Comparison of ENCODE assay signal across 19 cellular contexts in genomic region chr7:51318001-51318400, GRCh38. TPM values are rescaled to one million over a fixed set of nuclear protein-coding genes. Genes with fewer than 3 reads are reported as not detected.
DNase-seq lines count a peak whose midpoint lies in the region; ATAC-seq, FAIRE-seq and TF ChIP-seq lines count a peak whose summit lies in the region.
"Had no signal": no experiment of that assay in that cellular context is flagged by ENCODE, and none has a peak within 500 bp of the region (broad histone marks: within the 10 kb centered on the region; RNA-seq: fewer than 3 reads in every experiment).

No MANE protein-coding gene starts in this region.

- TF ChIP-seq POLR2A in HepG2 (IDR thresholded peaks at IDR 0.05; ENCODE audit: insufficient read depth in 1 of 2, low read depth in 2 of 2, low read length in 2 of 2) (no peak), sigmoid colon (IDR thresholded peaks at IDR 0.05) (no peak)

- POLR2A ChIA-PET in HepG2 (lab: Yijun Ruan, JAX), result no interaction called here

- no peaks in the 10 kb centered on the region for H3K4me1 Mint-ChIP-seq in activated T-helper 17 cell treated with anti-CD3 and anti-CD28 coated beads, Interleukin-2, amount 50 U/mL, for 72 hours

- no peaks in the 10 kb centered on the region for H3K9me3 ChIP-seq in HUES48 (ENCODE audit: control insufficient read depth, insufficient read depth, low read length)
- no peaks in the 10 kb centered on the region for H3K9me3 ChIP-seq in HepG2 (ENCODE audit: low read length)
- H3K9me3 ChIP-seq in sigmoid colon, result no peaks in the 10 kb centered on the region
- H3K9me3 ChIP-seq: SJCRH30, upper lobe of left lung had no signal

- TF ChIP-seq CTCF in HepG2 (CRISPR knock-in tag; IDR thresholded peaks at IDR 0.05) (no peak), sigmoid colon (IDR thresholded peaks at IDR 0.05) (no peak)

- WGBS in HepG2 (ENCODE audit: low lambda C conversion rate), result 33% methylated on average over 9 of the region's 9 CpGs
- 90 to 92% methylated on average over 9 of the region's 9 CpGs for WGBS in sigmoid colon, 2 donors

- BruUV-seq in HepG2 (replicated peaks; lab: Mats Ljungman, UMichigan), result no TSS peak

- H3K27ac ChIP-seq in HUES48 (ENCODE audit: low read depth, low read length), result no peak overlapping the region
- no peak overlapping the region for H3K27ac ChIP-seq in HepG2 (ENCODE audit: extremely low read length, insufficient read depth, low read length)
- no peak overlapping the region for H3K27ac ChIP-seq in sigmoid colon
- H3K27ac ChIP-seq: PC-9, SJCRH30 had no signal

- H2AFZ ChIP-seq in HepG2 (ENCODE audit: low read length), result no peak overlapping the region
- H2AFZ ChIP-seq: PC-9 had no signal

- peak overlapping the region; percentile 92 for H3K4me2 ChIP-seq in HepG2 (ENCODE audit: low read depth, low read length)

- FAIRE-seq in HepG2 (lab: Jason Lieb, UNC), result no peak
- FAIRE-seq: HTR-8/SVneo, keratinocyte had no signal

- peaks cover 38% of the 10 kb centered on the region for H3K27me3 Mint-ChIP-seq in activated T-helper 17 cell treated with anti-CD3 and anti-CD28 coated beads, Interleukin-2, amount 50 U/mL, for 72 hours

- no peak for ATAC-seq in activated T-helper 17 cell treated with anti-CD3 and anti-CD28 coated beads, Interleukin-2, amount 50 U/mL, for 72 hours (replicated peaks)
- ATAC-seq in HepG2, result no peak
- no peak for ATAC-seq in GM18867 (IDR thresholded peaks at IDR 0.05; ENCODE audit: unreplicated experiment)
- ATAC-seq in HG03045 (IDR thresholded peaks at IDR 0.05; ENCODE audit: unreplicated experiment), result no peak
- ATAC-seq: T-helper 17 cell had no signal

- no peaks in the 10 kb centered on the region for H3K36me3 Mint-ChIP-seq in activated T-helper 17 cell treated with anti-CD3 and anti-CD28 coated beads, Interleukin-2, amount 50 U/mL, for 72 hours (ENCODE audit: low read depth)
- H3K36me3 Mint-ChIP-seq: activated naive CD4-positive, alpha-beta T cell treated with anti-CD3 and anti-CD28 coated beads, Interleukin-2, amount 10 ng/mL, durations not matched to agents 7 days and 5 days had no signal

- H3K79me2 ChIP-seq in HepG2 (ENCODE audit: insufficient read depth, low read length), result peaks cover 22% of the 10 kb centered on the region

- CTCF ChIA-PET in HepG2 (lab: Yijun Ruan, JAX; ENCODE audit: low intra/inter-chr PET ratio, low total read pairs), result no interaction called here

- no peak for TF ChIP-seq RAD21 in HepG2 (CRISPR knock-in tag; IDR thresholded peaks at IDR 0.05)

- H3K36me3 ChIP-seq in HUES48 (ENCODE audit: control insufficient read depth, insufficient read depth, low read length), result no peaks in the 10 kb centered on the region
- no peaks in the 10 kb centered on the region; a peak in 1 of 5 replicates for H3K36me3 ChIP-seq in HepG2 (replicated peaks in 1 of 2; ENCODE audit: control insufficient read depth in 1 of 2, insufficient read depth in 2 of 2, low read length in 2 of 2)
- no peaks in the 10 kb centered on the region for H3K36me3 ChIP-seq in sigmoid colon
- H3K36me3 ChIP-seq: SJCRH30, upper lobe of left lung had no signal

- peak overlapping the region; percentile 80 for H3K4me3 ChIP-seq in HUES48 (ENCODE audit: low read depth, low read length)
- H3K4me3 ChIP-seq in HepG2 (replicated peaks in 1 of 3; ENCODE audit: insufficient read depth in 1 of 3, low read depth in 2 of 3, low read length in 3 of 3), result peak overlapping the region in 1 of 3 experiments; percentile 77; a peak in 2 of 6 replicates
- no peak overlapping the region for H3K4me3 ChIP-seq in sigmoid colon
- H3K4me3 ChIP-seq: SJCRH30 had no signal

- no peak overlapping the region for H3K27ac Mint-ChIP-seq in activated T-helper 17 cell treated with anti-CD3 and anti-CD28 coated beads, Interleukin-2, amount 50 U/mL, for 72 hours
- H3K27ac Mint-ChIP-seq: activated naive CD4-positive, alpha-beta T cell treated with anti-CD3 and anti-CD28 coated beads, Interleukin-2, amount 10 ng/mL, durations not matched to agents 7 days and 5 days; T-helper 17 cell had no signal

- H3K9me3 Mint-ChIP-seq in activated T-helper 17 cell treated with anti-CD3 and anti-CD28 coated beads, Interleukin-2, amount 50 U/mL, for 72 hours, result no peaks in the 10 kb centered on the region
- H3K9me3 Mint-ChIP-seq: activated naive CD4-positive, alpha-beta T cell treated with anti-CD3 and anti-CD28 coated beads, Interleukin-2, amount 10 ng/mL, durations not matched to agents 7 days and 5 days had no signal

- TF ChIP-seq EP300 in HepG2 (IDR thresholded peaks at IDR 0.05; ENCODE audit: low read depth in 2 of 2, low read length in 2 of 2) (no peak), HepG2 (CRISPR knock-in tag; IDR thresholded peaks at IDR 0.05; ENCODE audit: borderline replicate concordance) (no peak), sigmoid colon (IDR thresholded peaks at IDR 0.05) (no peak)

- intact Hi-C loops in HepG2 (cut with micrococcal nuclease; ENCODE audit: unreplicated experiment) (loop anchor here (5.0 kb wide), 1 partner anchor 49 kb away; no protein-coding TSS in a partner anchor), sigmoid colon (cut with DNase I) (no loop called here)

- H3K4me1 ChIP-seq in HUES48 (ENCODE audit: control insufficient read depth, insufficient read depth, low read length), result peaks cover 49% of the 10 kb centered on the region
- H3K4me1 ChIP-seq in HepG2 (ENCODE audit: insufficient read depth, low read length), result peaks cover 72% of the 10 kb centered on the region
- peaks cover 0 to 19% (median 16%) of the 10 kb centered on the region in 4 donors for H3K4me1 ChIP-seq in sigmoid colon
- H3K4me1 ChIP-seq: SJCRH30 had no signal

- H4K20me1 ChIP-seq in HepG2 (ENCODE audit: insufficient read depth, low read length), result 0 out of 2 replicates have a peak, but pooled peaks cover 2% of the 10 kb centered on the region

- DNase-seq in HepG2 (ENCODE audit: low spot score) (no peak), sigmoid colon (peak; percentile 19), KG1 (lab: John Stamatoyannopoulos, UW) (no peak)
- DNase-seq: activated CD4-positive, alpha-beta T cell treated with anti-CD3 and anti-CD28 coated beads, Interleukin-2, amount 50 U/mL, for 48 hours; activated naive CD4-positive, alpha-beta T cell treated with anti-CD3 and anti-CD28 coated beads, Interleukin-2, amount 10 ng/mL, durations not matched to agents 7 days and 5 days; GOT3; NCI-H1417 treated with DMSO at 0.1 percent for 48 hours; NCI-H226; PC-9; SJCRH30; stimulated activated naive CD4-positive, alpha-beta T cell treated with Interleukin-2 at 50 U/mL for 16 hours; T-helper 17 cell had no signal

- peak overlapping the region; percentile 37 for H3K4me3 Mint-ChIP-seq in activated T-helper 17 cell treated with anti-CD3 and anti-CD28 coated beads, Interleukin-2, amount 50 U/mL, for 72 hours

- in situ Hi-C loops in HepG2 (cut with HindIII; ENCODE audit: extremely low pct_ligation_motif_present, low pct_unique_long_range_greater_than_20kb), result no loop called here

- H3K9ac ChIP-seq in HUES48 (ENCODE audit: low read depth, low read length), result no peak overlapping the region
- 0 out of 2 replicates have a peak overlapping the region, but pooled peaks have one; percentile 67 for H3K9ac ChIP-seq in HepG2 (ENCODE audit: insufficient read depth, low read depth, low read length)

- H3K27me3 ChIP-seq in HUES48 (ENCODE audit: control insufficient read depth, insufficient read depth, low read length) (0 out of 2 replicates have a peak, but pooled peaks cover 4% of the 10 kb centered on the region), HepG2 (ENCODE audit: control insufficient read depth in 1 of 2, insufficient read depth in 2 of 2, low read length in 2 of 2) (peaks cover 0 to 3% of the 10 kb centered on the region in 2 experiments; a peak in 1 of 5 replicates), sigmoid colon (peaks cover 3 to 29% (median 21%) of the 10 kb centered on the region in 3 donors)

TF ChIP-seq in HepG2, 621 proteins besides CTCF, POLR2A, EP300 and RAD21:
- no peak for TF ChIP-seq FOSL2 (CRISPR knock-in tag; IDR thresholded peaks at IDR 0.05)
- TF ChIP-seq ZNF263 (CRISPR knock-in tag; IDR thresholded peaks at IDR 0.05), result peak; percentile 28; the same call in 1 of the 2 replicates
- TF ChIP-seq HMG20B (CRISPR knock-in tag; conservative IDR thresholded peaks at IDR 0.05), result no peak

RNA-seq across cellular contexts. Expression of gene COBL, which starts 1.4 kb away (rescaled TPM):
- not detected for total RNA-seq in activated T-helper 17 cell treated with anti-CD3 and anti-CD28 coated beads, Interleukin-2, amount 50 U/mL, for 72 hours
- total RNA-seq in HepG2 (2016; rRNA removed; fragmentation: Illumina TruSeq; extraction: Trizol), result 3.8 and 4.4 TPM in 2 replicates
- total RNA-seq in HepG2 (2016; cell fraction: cytosol; rRNA removed; fragmentation: Illumina TruSeq; extraction: Trizol; ENCODE audit: low read depth), result 1.7 and 3.4 TPM in 2 replicates
- total RNA-seq in HepG2 (2016; cell fraction: insoluble cytoplasmic fraction; rRNA removed; fragmentation: Illumina TruSeq; extraction: Trizol), result 2.9 and 3.7 TPM in 2 replicates
- 3.3 TPM in 2 replicates for total RNA-seq in HepG2 (2016; cell fraction: membrane; rRNA removed; fragmentation: Illumina TruSeq; extraction: Trizol)
- total RNA-seq in HepG2 (2016; cell fraction: nucleus; rRNA removed; fragmentation: Illumina TruSeq; extraction: Trizol), result 7.8 and 8.5 TPM in 2 replicates
- polyA plus RNA-seq in HepG2 (2011; rRNA removed), result 4.9 and 8.4 TPM in 2 replicates
- polyA plus RNA-seq in HepG2 (2011; cell fraction: cytosol; rRNA removed), result 3.8 and 4.6 TPM in 2 replicates
- polyA plus RNA-seq in HepG2 (2011; cell fraction: nucleus; rRNA removed), result 5.7 and 7.9 TPM in 2 replicates
- polyA plus RNA-seq in HepG2 (2012), result 13.2 and 13.3 TPM in 2 replicates
- 0.85 and 0.88 TPM in 2 replicates for polyA plus RNA-seq in HepG2 (2016; cell fraction: cytosol; fragmentation: Illumina TruSeq; extraction: Trizol; ENCODE audit: low read depth)
- polyA plus RNA-seq in HepG2 (2016; cell fraction: insoluble cytoplasmic fraction; fragmentation: Illumina TruSeq; extraction: Trizol; ENCODE audit: low read depth), result 4.3 and 5.9 TPM in 2 replicates
- polyA plus RNA-seq in HepG2 (2016; cell fraction: membrane; fragmentation: Illumina TruSeq; extraction: Trizol; ENCODE audit: low read depth), result 1.7 and 2.0 TPM in 2 replicates
- 7.6 and 8.4 TPM in 2 replicates for polyA plus RNA-seq in HepG2 (2016; cell fraction: nucleus; fragmentation: Illumina TruSeq; extraction: Trizol; ENCODE audit: insufficient read depth, low read depth)
- 15.4 and 59.2 TPM in 2 replicates for polyA minus RNA-seq in HepG2 (2011; rRNA and poly(A)+ RNA removed; ENCODE audit: low replicate concordance)
- polyA minus RNA-seq in HepG2 (2011; cell fraction: cytosol; rRNA and poly(A)+ RNA removed), result 5.0 and 7.4 TPM in 2 replicates
- polyA minus RNA-seq in HepG2 (2011; cell fraction: nucleus; rRNA and poly(A)+ RNA removed), result 17.9 and 22.8 TPM in 2 replicates
- 1 to 10 TPM; 3.0 to 10.0 (median 6.1) TPM for total RNA-seq in sigmoid colon
- polyA plus RNA-seq in sigmoid colon, result 10 to 100 TPM; 12.6 to 27.6 (median 27.3) TPM
- total RNA-seq: T-helper 17 cell had no signal
